ENCODE assay signal across 25 cellular contexts in genomic region chr3:140903196-140903595, GRCh38. TPM values are rescaled to one million over a fixed set of nuclear protein-coding genes. Genes with fewer than 3 reads are reported as not detected.
DNase-seq lines count a peak whose midpoint lies in the region; ATAC-seq, FAIRE-seq and TF ChIP-seq lines count a peak whose summit lies in the region.
"Had no signal": no experiment of that assay in that cellular context is flagged by ENCODE, and none has a peak within 500 bp of the region (broad histone marks: within the 10 kb centered on the region; RNA-seq: fewer than 3 reads in every experiment).

No MANE protein-coding gene starts in this region.

- CTCF ChIA-PET in PC-3 (lab: Charles Lee): no interaction called here
- CTCF ChIA-PET in activated naive CD4-positive, alpha-beta T cell treated with anti-CD3 and anti-CD28 coated beads, Interleukin-2, amount 10 ng/mL, durations not matched to agents 7 days and 5 days (lab: Charles Lee): interaction anchor here (1.7 kb wide), 1 partner anchor 71 kb away, joined by 4 read pairs; no protein-coding TSS in a partner anchor

- H3K9me2 ChIP-seq in PC-3 (replicated peaks; ENCODE audit: low read length): no peaks in the 10 kb centered on the region

- H3K4me1 Mint-ChIP-seq in activated naive CD4-positive, alpha-beta T cell treated with anti-CD3 and anti-CD28 coated beads, Interleukin-2, amount 10 ng/mL, durations not matched to agents 7 days and 5 days: no peaks in the 10 kb centered on the region

- H2AFZ ChIP-seq in PC-3 (ENCODE audit: low read length): no peak overlapping the region
- H2AFZ ChIP-seq: PC-9 had no signal

- POLR2A ChIA-PET in PC-3 (lab: Charles Lee; ENCODE audit: unreplicated experiment): no interaction called here

- no peaks in the 10 kb centered on the region for H3K79me2 ChIP-seq in PC-3 (ENCODE audit: low read length)

- TF ChIP-seq POLR2A in gastroesophageal sphincter (IDR thresholded peaks at IDR 0.05): no peak

- H3K4me3 ChIP-seq in PC-3 (ENCODE audit: low read length): no peak overlapping the region
- H3K4me3 ChIP-seq in epithelial cell of esophagus (ENCODE audit: low read length): no peak overlapping the region
- no peak overlapping the region for H3K4me3 ChIP-seq in gastroesophageal sphincter
- H3K4me3 ChIP-seq: BLaER1 treated with 17β-estradiol and CSF1 and Interleukin-3, amounts not matched to agents 10 nM and 100 nM; PC-9 had no signal

- H3F3A ChIP-seq in PC-3 (ENCODE audit: low read length, unreplicated experiment): no peaks in the 10 kb centered on the region

- H3K27me3 ChIP-seq in PC-3 (ENCODE audit: low read length) (peaks cover 4% of the 10 kb centered on the region; the same call in 1 of the 2 replicates), gastroesophageal sphincter (no peaks in the 10 kb centered on the region)
- H3K27me3 ChIP-seq: BLaER1 treated with 17β-estradiol and CSF1 and Interleukin-3, amounts not matched to agents 10 nM and 100 nM had no signal

- ATAC-seq in PC-3: no peak
- ATAC-seq in gastroesophageal sphincter: no peak
- ATAC-seq: HCT116 had no signal

- no peak for TF ChIP-seq CTCF in PC-3 (conservative IDR thresholded peaks at IDR 0.05; ENCODE audit: low read depth, low read length)
- no peak for TF ChIP-seq CTCF in epithelial cell of esophagus (IDR thresholded peaks at IDR 0.05; ENCODE audit: insufficient read depth, low read depth, low read length, missing control alignments)
- TF ChIP-seq CTCF in gastroesophageal sphincter (IDR thresholded peaks at IDR 0.05): no peak

- H3K9me3 Mint-ChIP-seq in activated naive CD4-positive, alpha-beta T cell treated with anti-CD3 and anti-CD28 coated beads, Interleukin-2, amount 10 ng/mL, durations not matched to agents 7 days and 5 days: no peaks in the 10 kb centered on the region
- H3K9me3 Mint-ChIP-seq: CD4-positive, alpha-beta T cell had no signal

- H3K27me3 Mint-ChIP-seq in activated naive CD4-positive, alpha-beta T cell treated with anti-CD3 and anti-CD28 coated beads, Interleukin-2, amount 10 ng/mL, durations not matched to agents 7 days and 5 days: peaks cover 8% of the 10 kb centered on the region

- DNase-seq in PC-3: peak; percentile 12
- DNase-seq in epithelial cell of esophagus (ENCODE audit: low read depth): peak; percentile 20
- DNase-seq in renal cortical epithelial cell (ENCODE audit: low read depth): peak; percentile 25
- DNase-seq in activated naive CD4-positive, alpha-beta T cell treated with anti-CD3 and anti-CD28 coated beads, Interleukin-2, amount 10 ng/mL, durations not matched to agents 7 days and 5 days: no peak
- DNase-seq in dedifferentiated amniotic fluid mesenchymal stem cell (ENCODE audit: extremely low spot score): no peak
- DNase-seq: CD4-positive, alpha-beta T cell; EL; GF-D8; NCI-H1092; NCI-H1417 treated with DMSO at 0.1 percent for 48 hours; NCI-H187; NCI-H2081 treated with DMSO at 0.1 percent for 48 hours; NCI-H2171 treated with DMSO at 0.1 percent for 48 hours; NCI-H524 treated with DMSO at 0.1 percent for 48 hours; NCI-H774; PC-9; Right ventricle myocardium superior had no signal

- no peak overlapping the region for H3K27ac Mint-ChIP-seq in activated naive CD4-positive, alpha-beta T cell treated with anti-CD3 and anti-CD28 coated beads, Interleukin-2, amount 10 ng/mL, durations not matched to agents 7 days and 5 days
- H3K27ac Mint-ChIP-seq: CD4-positive, alpha-beta T cell had no signal

- no peak overlapping the region for H3K4me3 Mint-ChIP-seq in activated naive CD4-positive, alpha-beta T cell treated with anti-CD3 and anti-CD28 coated beads, Interleukin-2, amount 10 ng/mL, durations not matched to agents 7 days and 5 days
- H3K4me3 Mint-ChIP-seq: CD4-positive, alpha-beta T cell had no signal

- intact Hi-C loops in PC-3 (cut with micrococcal nuclease): no loop called here

- H3K9me3 ChIP-seq in PC-3 (ENCODE audit: low read length) (no peaks in the 10 kb centered on the region), gastroesophageal sphincter (no peaks in the 10 kb centered on the region)
- H3K9me3 ChIP-seq: BLaER1 treated with 17β-estradiol and CSF1 and Interleukin-3, amounts not matched to agents 10 nM and 100 nM had no signal

- no peak overlapping the region for H3K4me2 ChIP-seq in PC-3 (ENCODE audit: low read length)
- H3K4me2 ChIP-seq: BLaER1 treated with 17β-estradiol and CSF1 and Interleukin-3, amounts not matched to agents 10 nM and 100 nM; KMS-11; PC-9 had no signal

- TF ChIP-seq EP300 in gastroesophageal sphincter (IDR thresholded peaks at IDR 0.05): no peak

- no peaks in the 10 kb centered on the region for H3K36me3 Mint-ChIP-seq in activated naive CD4-positive, alpha-beta T cell treated with anti-CD3 and anti-CD28 coated beads, Interleukin-2, amount 10 ng/mL, durations not matched to agents 7 days and 5 days

- H4K20me1 ChIP-seq in PC-3 (ENCODE audit: low read length): no peaks in the 10 kb centered on the region
- H4K20me1 ChIP-seq: BLaER1 treated with 17β-estradiol and CSF1 and Interleukin-3, amounts not matched to agents 10 nM and 100 nM had no signal

- H3K9ac ChIP-seq in PC-3 (ENCODE audit: low read length): no peak overlapping the region
- H3K9ac ChIP-seq: BLaER1 treated with 17β-estradiol and CSF1 and Interleukin-3, amounts not matched to agents 10 nM and 100 nM; KMS-11 had no signal

- H3K27ac ChIP-seq in PC-3 (ENCODE audit: low read length) (no peak overlapping the region), gastroesophageal sphincter (no peak overlapping the region)
- H3K27ac ChIP-seq: BLaER1 treated with 17β-estradiol and CSF1 and Interleukin-3, amounts not matched to agents 10 nM and 100 nM; KMS-11; PC-9 had no signal

- BruUV-seq in PC-3 (replicated peaks; lab: Mats Ljungman, UMichigan): no TSS peak

- H3K36me3 ChIP-seq in PC-3 (ENCODE audit: low read depth, low read length) (no peaks in the 10 kb centered on the region), gastroesophageal sphincter (no peaks in the 10 kb centered on the region)
- H3K36me3 ChIP-seq: BLaER1 treated with 17β-estradiol and CSF1 and Interleukin-3, amounts not matched to agents 10 nM and 100 nM had no signal

- FAIRE-seq in G401.6 (lab: Jason Lieb, UNC): peak; percentile 67
- FAIRE-seq: D721Med, GM12891, GM19239 had no signal

- H3K4me1 ChIP-seq in PC-3 (ENCODE audit: insufficient read depth, low read length) (no peaks in the 10 kb centered on the region), gastroesophageal sphincter (no peaks in the 10 kb centered on the region)
- H3K4me1 ChIP-seq: BLaER1 treated with 17β-estradiol and CSF1 and Interleukin-3, amounts not matched to agents 10 nM and 100 nM had no signal

RNA-seq across cellular contexts. Expression of gene SLC25A36, which starts 38.4 kb away (rescaled TPM):
- 41.7 and 57.3 TPM in 2 replicates for total RNA-seq in PC-3 (2014; rRNA removed)
- 49.7 and 90.2 TPM in 2 replicates for total RNA-seq in renal cortical epithelial cell
- total RNA-seq in gastroesophageal sphincter: 10 to 100 TPM; 42.1 to 73.8 (median 62.3) TPM

Comparison
In these comparisons a context has a peak if more than half of its experiments do, and no peak if none do; other contexts are left out.
1. DNase-seq: peak in PC-3 (single experiment), epithelial cell of esophagus (single experiment) and renal cortical epithelial cell (single experiment); none in activated naive CD4-positive, alpha-beta T cell treated with anti-CD3 and anti-CD28 coated beads, Interleukin-2, amount 10 ng/mL, durations not matched to agents 7 days and 5 days (single experiment) and dedifferentiated amniotic fluid mesenchymal stem cell (single experiment).